In the genomic region with DNA sequence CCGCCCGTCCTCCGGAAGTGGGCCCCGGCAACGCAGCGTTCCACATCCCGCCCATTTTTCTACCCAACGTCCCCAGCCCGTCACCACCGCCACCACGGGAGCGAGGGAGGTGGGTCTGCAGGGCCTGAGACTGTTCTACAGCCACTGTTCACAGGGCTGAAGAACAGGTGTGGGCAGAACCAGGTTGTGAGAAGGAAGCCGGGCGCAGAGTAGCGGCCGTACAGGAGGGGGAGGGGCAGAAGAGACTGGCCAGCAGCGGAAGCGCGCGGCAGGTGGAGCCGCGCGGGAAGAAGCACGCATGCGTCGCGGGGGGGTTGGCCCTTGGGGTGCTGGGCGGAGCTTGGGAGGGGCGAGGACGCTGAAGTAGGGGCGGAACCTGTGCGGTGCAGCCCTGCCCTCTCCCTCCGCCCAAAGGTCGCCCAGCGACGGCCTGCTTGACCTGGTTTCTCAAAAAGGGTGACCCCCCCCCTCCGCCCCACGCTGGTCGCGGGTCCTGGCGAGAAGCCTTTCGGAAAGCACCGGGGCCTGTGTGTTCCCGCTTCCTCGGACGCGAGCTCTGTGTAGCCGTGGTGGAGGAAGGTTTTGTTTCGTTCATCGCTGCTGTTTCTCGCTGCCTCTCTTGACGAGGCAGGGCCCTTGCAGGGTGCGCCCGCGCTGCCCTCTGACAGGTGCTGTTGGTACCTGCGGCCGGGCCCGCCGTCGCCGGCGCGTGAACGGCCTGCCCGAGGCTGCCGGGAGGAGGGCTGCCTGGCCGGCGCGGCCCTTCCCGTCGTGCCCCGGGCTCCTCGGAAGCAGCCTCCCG, we compare ENCODE assay signal across 1 cellular context.
A peak's percentile ranks its signal among the peaks of the same experiment; 100 is the strongest.
TF ChIP-seq lines count a peak whose summit lies in the region.

No MANE protein-coding gene starts in this region.

TF ChIP-seq in GM12878, 131 proteins besides CTCF, POLR2A, EP300 and RAD21 (continued from another document):
- TF ChIP-seq, protein P1, sequence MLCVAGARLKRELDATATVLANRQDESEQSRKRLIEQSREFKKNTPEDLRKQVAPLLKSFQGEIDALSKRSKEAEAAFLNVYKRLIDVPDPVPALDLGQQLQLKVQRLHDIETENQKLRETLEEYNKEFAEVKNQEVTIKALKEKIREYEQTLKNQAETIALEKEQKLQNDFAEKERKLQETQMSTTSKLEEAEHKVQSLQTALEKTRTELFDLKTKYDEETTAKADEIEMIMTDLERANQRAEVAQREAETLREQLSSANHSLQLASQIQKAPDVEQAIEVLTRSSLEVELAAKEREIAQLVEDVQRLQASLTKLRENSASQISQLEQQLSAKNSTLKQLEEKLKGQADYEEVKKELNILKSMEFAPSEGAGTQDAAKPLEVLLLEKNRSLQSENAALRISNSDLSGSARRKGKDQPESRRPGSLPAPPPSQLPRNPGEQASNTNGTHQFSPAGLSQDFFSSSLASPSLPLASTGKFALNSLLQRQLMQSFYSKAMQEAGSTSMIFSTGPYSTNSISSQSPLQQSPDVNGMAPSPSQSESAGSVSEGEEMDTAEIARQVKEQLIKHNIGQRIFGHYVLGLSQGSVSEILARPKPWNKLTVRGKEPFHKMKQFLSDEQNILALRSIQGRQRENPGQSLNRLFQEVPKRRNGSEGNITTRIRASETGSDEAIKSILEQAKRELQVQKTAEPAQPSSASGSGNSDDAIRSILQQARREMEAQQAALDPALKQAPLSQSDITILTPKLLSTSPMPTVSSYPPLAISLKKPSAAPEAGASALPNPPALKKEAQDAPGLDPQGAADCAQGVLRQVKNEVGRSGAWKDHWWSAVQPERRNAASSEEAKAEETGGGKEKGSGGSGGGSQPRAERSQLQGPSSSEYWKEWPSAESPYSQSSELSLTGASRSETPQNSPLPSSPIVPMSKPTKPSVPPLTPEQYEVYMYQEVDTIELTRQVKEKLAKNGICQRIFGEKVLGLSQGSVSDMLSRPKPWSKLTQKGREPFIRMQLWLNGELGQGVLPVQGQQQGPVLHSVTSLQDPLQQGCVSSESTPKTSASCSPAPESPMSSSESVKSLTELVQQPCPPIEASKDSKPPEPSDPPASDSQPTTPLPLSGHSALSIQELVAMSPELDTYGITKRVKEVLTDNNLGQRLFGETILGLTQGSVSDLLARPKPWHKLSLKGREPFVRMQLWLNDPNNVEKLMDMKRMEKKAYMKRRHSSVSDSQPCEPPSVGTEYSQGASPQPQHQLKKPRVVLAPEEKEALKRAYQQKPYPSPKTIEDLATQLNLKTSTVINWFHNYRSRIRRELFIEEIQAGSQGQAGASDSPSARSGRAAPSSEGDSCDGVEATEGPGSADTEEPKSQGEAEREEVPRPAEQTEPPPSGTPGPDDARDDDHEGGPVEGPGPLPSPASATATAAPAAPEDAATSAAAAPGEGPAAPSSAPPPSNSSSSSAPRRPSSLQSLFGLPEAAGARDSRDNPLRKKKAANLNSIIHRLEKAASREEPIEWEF (IDR thresholded peaks at IDR 0.05; ENCODE audit: insufficient replicate concordance, low read depth, low read length): no peak
- TF ChIP-seq, protein P2, sequence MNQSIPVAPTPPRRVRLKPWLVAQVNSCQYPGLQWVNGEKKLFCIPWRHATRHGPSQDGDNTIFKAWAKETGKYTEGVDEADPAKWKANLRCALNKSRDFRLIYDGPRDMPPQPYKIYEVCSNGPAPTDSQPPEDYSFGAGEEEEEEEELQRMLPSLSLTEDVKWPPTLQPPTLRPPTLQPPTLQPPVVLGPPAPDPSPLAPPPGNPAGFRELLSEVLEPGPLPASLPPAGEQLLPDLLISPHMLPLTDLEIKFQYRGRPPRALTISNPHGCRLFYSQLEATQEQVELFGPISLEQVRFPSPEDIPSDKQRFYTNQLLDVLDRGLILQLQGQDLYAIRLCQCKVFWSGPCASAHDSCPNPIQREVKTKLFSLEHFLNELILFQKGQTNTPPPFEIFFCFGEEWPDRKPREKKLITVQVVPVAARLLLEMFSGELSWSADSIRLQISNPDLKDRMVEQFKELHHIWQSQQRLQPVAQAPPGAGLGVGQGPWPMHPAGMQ (IDR thresholded peaks at IDR 0.05; ENCODE audit: borderline replicate concordance): no peak
- TF ChIP-seq, protein P3, sequence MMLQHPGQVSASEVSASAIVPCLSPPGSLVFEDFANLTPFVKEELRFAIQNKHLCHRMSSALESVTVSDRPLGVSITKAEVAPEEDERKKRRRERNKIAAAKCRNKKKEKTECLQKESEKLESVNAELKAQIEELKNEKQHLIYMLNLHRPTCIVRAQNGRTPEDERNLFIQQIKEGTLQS (IDR thresholded peaks at IDR 0.05; ENCODE audit: borderline replicate concordance, extremely low read depth, low read depth, low read length): no peak
- TF ChIP-seq, protein P4, sequence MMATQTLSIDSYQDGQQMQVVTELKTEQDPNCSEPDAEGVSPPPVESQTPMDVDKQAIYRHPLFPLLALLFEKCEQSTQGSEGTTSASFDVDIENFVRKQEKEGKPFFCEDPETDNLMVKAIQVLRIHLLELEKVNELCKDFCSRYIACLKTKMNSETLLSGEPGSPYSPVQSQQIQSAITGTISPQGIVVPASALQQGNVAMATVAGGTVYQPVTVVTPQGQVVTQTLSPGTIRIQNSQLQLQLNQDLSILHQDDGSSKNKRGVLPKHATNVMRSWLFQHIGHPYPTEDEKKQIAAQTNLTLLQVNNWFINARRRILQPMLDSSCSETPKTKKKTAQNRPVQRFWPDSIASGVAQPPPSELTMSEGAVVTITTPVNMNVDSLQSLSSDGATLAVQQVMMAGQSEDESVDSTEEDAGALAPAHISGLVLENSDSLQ (IDR thresholded peaks at IDR 0.05): no peak
- TF ChIP-seq GABPA (IDR thresholded peaks at IDR 0.05; ENCODE audit: low read depth) (no peak), MEF2A (IDR thresholded peaks at IDR 0.05; ENCODE audit: insufficient read depth, low read depth, low read length) (no peak), RELA (IDR thresholded peaks at IDR 0.05; ENCODE audit: borderline replicate concordance, partially characterized antibody) (peak; percentile 79), ZBED1 (IDR thresholded peaks at IDR 0.05; ENCODE audit: borderline replicate concordance) (no peak), SUPT20H (IDR thresholded peaks at IDR 0.05; ENCODE audit: borderline replicate concordance, control insufficient read depth, low read depth, low read length) (no peak), CREM (IDR thresholded peaks at IDR 0.05; ENCODE audit: low read depth) (peak; percentile 48; the same call in 1 of the 2 replicates), ZNF217 (IDR thresholded peaks at IDR 0.05) (peak; percentile 72; the same call in 1 of the 2 replicates), RB1 (IDR thresholded peaks at IDR 0.05; ENCODE audit: borderline replicate concordance) (peak; percentile 97; the same call in 1 of the 2 replicates), EGR1 (IDR thresholded peaks at IDR 0.05; ENCODE audit: borderline replicate concordance in 1 of 2, low read depth in 2 of 2, low read length in 2 of 2) (no peak), CBX3 (IDR thresholded peaks at IDR 0.05; ENCODE audit: borderline replicate concordance, low read depth) (no peak), CEBPB (IDR thresholded peaks at IDR 0.05; ENCODE audit: borderline replicate concordance in 1 of 2, low read depth in 2 of 2, low read length in 2 of 2) (no peak), FOS (IDR thresholded peaks at IDR 0.05; ENCODE audit: borderline replicate concordance, extremely low read depth, insufficient read length) (no peak), NFYA (IDR thresholded peaks at IDR 0.05; ENCODE audit: borderline replicate concordance, low read depth, low read length) (no peak), MEF2B (IDR thresholded peaks at IDR 0.05; ENCODE audit: partially characterized antibody, poor library complexity, severe bottlenecking) (no peak), TCF7 (IDR thresholded peaks at IDR 0.05; ENCODE audit: borderline replicate concordance) (no peak), CBX5 (IDR thresholded peaks at IDR 0.05; ENCODE audit: low read depth) (no peak), MYB (IDR thresholded peaks at IDR 0.05; ENCODE audit: borderline replicate concordance, low read depth, low read length) (no peak), IKZF2 (IDR thresholded peaks at IDR 0.05) (peak in 1 of 2 experiments; percentile 2; a peak in 1 of 4 replicates), PML (IDR thresholded peaks at IDR 0.05; ENCODE audit: low read length) (no peak), TCF3 (IDR thresholded peaks at IDR 0.05; ENCODE audit: borderline replicate concordance, insufficient read depth, low read depth, low read length) (no peak), ESRRA (IDR thresholded peaks at IDR 0.05; ENCODE audit: low read length) (no peak)
- TF ChIP-seq, protein P5, sequence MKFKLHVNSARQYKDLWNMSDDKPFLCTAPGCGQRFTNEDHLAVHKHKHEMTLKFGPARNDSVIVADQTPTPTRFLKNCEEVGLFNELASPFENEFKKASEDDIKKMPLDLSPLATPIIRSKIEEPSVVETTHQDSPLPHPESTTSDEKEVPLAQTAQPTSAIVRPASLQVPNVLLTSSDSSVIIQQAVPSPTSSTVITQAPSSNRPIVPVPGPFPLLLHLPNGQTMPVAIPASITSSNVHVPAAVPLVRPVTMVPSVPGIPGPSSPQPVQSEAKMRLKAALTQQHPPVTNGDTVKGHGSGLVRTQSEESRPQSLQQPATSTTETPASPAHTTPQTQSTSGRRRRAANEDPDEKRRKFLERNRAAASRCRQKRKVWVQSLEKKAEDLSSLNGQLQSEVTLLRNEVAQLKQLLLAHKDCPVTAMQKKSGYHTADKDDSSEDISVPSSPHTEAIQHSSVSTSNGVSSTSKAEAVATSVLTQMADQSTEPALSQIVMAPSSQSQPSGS (IDR thresholded peaks at IDR 0.05; ENCODE audit: low read length): no peak
- TF ChIP-seq, protein P6, sequence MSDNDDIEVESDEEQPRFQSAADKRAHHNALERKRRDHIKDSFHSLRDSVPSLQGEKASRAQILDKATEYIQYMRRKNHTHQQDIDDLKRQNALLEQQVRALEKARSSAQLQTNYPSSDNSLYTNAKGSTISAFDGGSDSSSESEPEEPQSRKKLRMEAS (IDR thresholded peaks at IDR 0.05; ENCODE audit: low read depth, low read length): peak; percentile 63
- TF ChIP-seq, protein P7, sequence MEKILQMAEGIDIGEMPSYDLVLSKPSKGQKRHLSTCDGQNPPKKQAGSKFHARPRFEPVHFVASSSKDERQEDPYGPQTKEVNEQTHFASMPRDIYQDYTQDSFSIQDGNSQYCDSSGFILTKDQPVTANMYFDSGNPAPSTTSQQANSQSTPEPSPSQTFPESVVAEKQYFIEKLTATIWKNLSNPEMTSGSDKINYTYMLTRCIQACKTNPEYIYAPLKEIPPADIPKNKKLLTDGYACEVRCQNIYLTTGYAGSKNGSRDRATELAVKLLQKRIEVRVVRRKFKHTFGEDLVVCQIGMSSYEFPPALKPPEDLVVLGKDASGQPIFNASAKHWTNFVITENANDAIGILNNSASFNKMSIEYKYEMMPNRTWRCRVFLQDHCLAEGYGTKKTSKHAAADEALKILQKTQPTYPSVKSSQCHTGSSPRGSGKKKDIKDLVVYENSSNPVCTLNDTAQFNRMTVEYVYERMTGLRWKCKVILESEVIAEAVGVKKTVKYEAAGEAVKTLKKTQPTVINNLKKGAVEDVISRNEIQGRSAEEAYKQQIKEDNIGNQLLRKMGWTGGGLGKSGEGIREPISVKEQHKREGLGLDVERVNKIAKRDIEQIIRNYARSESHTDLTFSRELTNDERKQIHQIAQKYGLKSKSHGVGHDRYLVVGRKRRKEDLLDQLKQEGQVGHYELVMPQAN (conservative IDR thresholded peaks at IDR 0.05): peak; percentile 77
